In genomic region chr3:128878011-128878457, GRCh38 we compare ENCODE assay signal across 8 cellular contexts. TPM values are rescaled to one million over a fixed set of nuclear protein-coding genes. Genes with fewer than 3 reads are reported as not detected.
DNase-seq lines count a peak whose midpoint lies in the region; ATAC-seq and TF ChIP-seq lines count a peak whose summit lies in the region.

No MANE protein-coding gene starts in this region.

- peak overlapping the region; percentile 93 for H3K27ac ChIP-seq in CD8-positive, alpha-beta T cell (ENCODE audit: low read depth, low read length)
- no peak overlapping the region for H3K27ac ChIP-seq in OCI-LY3 (ENCODE audit: low read length)

- H3K27ac Mint-ChIP-seq in CD8-positive, alpha-beta T cell, result peak overlapping the region; percentile 96
- peak overlapping the region; percentile 90 for H3K27ac Mint-ChIP-seq in endothelial cell (ENCODE audit: unreplicated experiment)
- peak overlapping the region; percentile 96 for H3K27ac Mint-ChIP-seq in osteocyte (ENCODE audit: unreplicated experiment)

- no peak for TF ChIP-seq CTCF in CD8-positive, alpha-beta T cell (IDR thresholded peaks at IDR 0.05)
- TF ChIP-seq CTCF in OCI-LY3 (IDR thresholded peaks at IDR 0.05; ENCODE audit: low read depth, low read length), result no peak
- no peak for TF ChIP-seq CTCF in endothelial cell (IDR thresholded peaks at IDR 0.05; ENCODE audit: unreplicated experiment)
- no peak for TF ChIP-seq CTCF in osteocyte (IDR thresholded peaks at IDR 0.05)

- H4K20me1 ChIP-seq in OCI-LY3 (ENCODE audit: insufficient read depth, low read length), result no peaks in the 10 kb centered on the region

- no peaks in the 10 kb centered on the region for H3K27me3 ChIP-seq in CD8-positive, alpha-beta T cell (ENCODE audit: insufficient read depth, low read length)
- no peaks in the 10 kb centered on the region for H3K27me3 ChIP-seq in OCI-LY3 (ENCODE audit: low read depth, low read length)

- no peak overlapping the region for H2AFZ ChIP-seq in OCI-LY3 (ENCODE audit: low read depth, low read length)

- peaks cover 19% of the 10 kb centered on the region for H3K36me3 Mint-ChIP-seq in CD8-positive, alpha-beta T cell
- H3K36me3 Mint-ChIP-seq in endothelial cell (ENCODE audit: low read depth, unreplicated experiment), result no peaks in the 10 kb centered on the region
- peaks cover 6% of the 10 kb centered on the region for H3K36me3 Mint-ChIP-seq in osteocyte (ENCODE audit: unreplicated experiment)

- peaks cover 53% of the 10 kb centered on the region for H3K79me2 ChIP-seq in OCI-LY3 (ENCODE audit: low read length)

- peaks cover 65% of the 10 kb centered on the region for H3K4me1 Mint-ChIP-seq in CD8-positive, alpha-beta T cell (ENCODE audit: low read depth)
- peaks cover 46% of the 10 kb centered on the region for H3K4me1 Mint-ChIP-seq in endothelial cell (ENCODE audit: unreplicated experiment)
- peaks cover 42% of the 10 kb centered on the region for H3K4me1 Mint-ChIP-seq in osteocyte (ENCODE audit: unreplicated experiment)

- peak overlapping the region; percentile 92 for H3K4me3 ChIP-seq in CD8-positive, alpha-beta T cell (ENCODE audit: low read depth, low read length)
- H3K4me3 ChIP-seq in OCI-LY3 (ENCODE audit: low read length), result peak overlapping the region; percentile 96

- no peaks in the 10 kb centered on the region for H3K9me3 Mint-ChIP-seq in CD8-positive, alpha-beta T cell
- H3K9me3 Mint-ChIP-seq in endothelial cell (ENCODE audit: unreplicated experiment) (no peaks in the 10 kb centered on the region), osteocyte (ENCODE audit: unreplicated experiment) (no peaks in the 10 kb centered on the region)

- POLR2A ChIA-PET in CD8-positive, alpha-beta T cell (lab: Charles Lee), result interaction anchor here (0.7 to 4.7 kb wide), 4 partner anchors 32 to 436 kb away, joined by 3 to 21 read pairs (median 3); no protein-coding TSS in a partner anchor

- no peaks in the 10 kb centered on the region for H3K36me3 ChIP-seq in CD8-positive, alpha-beta T cell (ENCODE audit: insufficient read depth, low read length)
- peaks cover 21% of the 10 kb centered on the region for H3K36me3 ChIP-seq in OCI-LY3 (replicated peaks; ENCODE audit: low read depth, low read length)

- no peaks in the 10 kb centered on the region for H3K27me3 Mint-ChIP-seq in CD8-positive, alpha-beta T cell (ENCODE audit: low read depth)
- H3K27me3 Mint-ChIP-seq in endothelial cell (ENCODE audit: unreplicated experiment) (peaks cover 10% of the 10 kb centered on the region), osteocyte (ENCODE audit: unreplicated experiment) (peaks cover 9% of the 10 kb centered on the region)

- no peak for DNase-seq in CD8-positive, alpha-beta T cell
- DNase-seq in endothelial cell (ENCODE audit: low spot score) (no peak), osteocyte (ENCODE audit: extremely low spot score, unreplicated experiment) (no peak), NCI-H524 treated with DMSO at 0.1 percent for 48 hours (lab: John Stamatoyannopoulos, UW) (no peak), nucleus accumbens (lab: John Stamatoyannopoulos, UW) (no peak), NCI-H2227 (lab: John Stamatoyannopoulos, UW; ENCODE audit: unreplicated experiment) (no peak)

- no peak for ATAC-seq in CD8-positive, alpha-beta T cell
- no peak for ATAC-seq in GM21526 (IDR thresholded peaks at IDR 0.05; ENCODE audit: low FRiP score, unreplicated experiment)

- H3K9me3 ChIP-seq in CD8-positive, alpha-beta T cell (ENCODE audit: low read length), result no peaks in the 10 kb centered on the region
- no peaks in the 10 kb centered on the region for H3K9me3 ChIP-seq in OCI-LY3 (ENCODE audit: insufficient read depth, low read length)

- H3K9ac ChIP-seq in OCI-LY3 (ENCODE audit: low read length), result peak overlapping the region; percentile 99

- peak overlapping the region; percentile 97 for H3K4me2 ChIP-seq in OCI-LY3 (ENCODE audit: low read length)

- H3K4me3 Mint-ChIP-seq in CD8-positive, alpha-beta T cell, result peak overlapping the region; percentile 85
- H3K4me3 Mint-ChIP-seq in endothelial cell (ENCODE audit: unreplicated experiment) (peak overlapping the region; percentile 90), osteocyte (ENCODE audit: unreplicated experiment) (peak overlapping the region; percentile 87)

- intact Hi-C loops in CD8-positive, alpha-beta T cell (cut with DNase I, micrococcal nuclease), result loop anchor here (2.0 to 10.0 kb wide), 9 partner anchors 31 to 1237 kb away; partner anchors contain the start of genes CNBP (in 1 of the 2), COPG1 (in 1 of the 2), HMCES (in 1 of the 2) and SEC61A1 (in 1 of the 2)

- H3K4me1 ChIP-seq in CD8-positive, alpha-beta T cell (ENCODE audit: insufficient read depth, low read length), result peaks cover 49% of the 10 kb centered on the region
- peaks cover 15% of the 10 kb centered on the region for H3K4me1 ChIP-seq in OCI-LY3 (ENCODE audit: low read length)

- CTCF ChIA-PET in CD8-positive, alpha-beta T cell (lab: Charles Lee), result interaction anchor here (1.2 to 4.8 kb wide), 8 partner anchors 32 to 368 kb away, joined by 3 to 61 read pairs (median 5); no protein-coding TSS in a partner anchor

RNA-seq across cellular contexts. Expression of gene ACAD9, which starts 1.4 kb away (rescaled TPM):
- 10 to 100 TPM; 43.1 to 47.1 TPM for total RNA-seq in CD8-positive, alpha-beta T cell
- total RNA-seq in endothelial cell (ENCODE audit: unreplicated experiment) (46.5 TPM), osteocyte (45.4 and 50.8 TPM in 2 replicates)
